In genomic region chr10:129655679-129656031, GRCh38 we compare ENCODE assay signal across 28 cellular contexts.
"Had no signal": no experiment of that assay in that cellular context is flagged by ENCODE, and none has a peak within 500 bp of the region (broad histone marks: within the 10 kb centered on the region; RNA-seq: fewer than 3 reads in every experiment).

No MANE protein-coding gene starts in this region.

- ATAC-seq: activated naive CD4-positive, alpha-beta T cell treated with anti-CD3 and anti-CD28 coated beads, Interleukin-2, amount 50 U/mL, for 72 hours; activated T-cell treated with anti-CD3 and anti-CD28 coated beads, Interleukin-2, amount 50 U/mL, for 72 hours; foreskin keratinocyte; gastrocnemius medialis; heart left ventricle had no signal

- H3K27ac Mint-ChIP-seq: activated CD4-positive, alpha-beta memory T cell treated with anti-CD3 and anti-CD28 coated beads, Interleukin-2, amount 10 ng/mL, durations not matched to agents 7 days and 5 days; activated CD4-positive, alpha-beta T cell treated with anti-CD3 and anti-CD28 coated beads, Interleukin-2, amount 10 ng/mL, durations not matched to agents 7 days and 5 days; activated naive CD4-positive, alpha-beta T cell treated with anti-CD3 and anti-CD28 coated beads, Interleukin-2, amount 10 ng/mL, durations not matched to agents 7 days and 5 days; activated naive CD8-positive, alpha-beta T cell treated with anti-CD3 and anti-CD28 coated beads, Interleukin-2, amount 10 ng/mL, durations not matched to agents 7 days and 5 days; activated T-cell treated with anti-CD3 and anti-CD28 coated beads, Interleukin-2, amount 50 U/mL, for 24 hours; activated T-cell treated with anti-CD3 and anti-CD28 coated beads, Interleukin-2, amount 50 U/mL, for 72 hours; dendritic cell treated with granulocyte-macrophage colony-stimulating factor and Interleukin-4, amounts not matched to agents 40 ng/mL and 50 ng/mL, for 4 days had no signal

- H3K36me3 ChIP-seq: ascending aorta, brain microvascular endothelial cell, gastrocnemius medialis, heart left ventricle had no signal

- DNase-seq: activated CD4-positive, alpha-beta memory T cell treated with anti-CD3 and anti-CD28 coated beads, Interleukin-2, amount 10 ng/mL, durations not matched to agents 7 days and 5 days; activated CD4-positive, alpha-beta T cell treated with anti-CD3 and anti-CD28 coated beads for 1 hour; activated CD4-positive, alpha-beta T cell treated with anti-CD3 and anti-CD28 coated beads for 4 hours; activated CD4-positive, alpha-beta T cell treated with anti-CD3 and anti-CD28 coated beads, Interleukin-2, amount 10 ng/mL, durations not matched to agents 7 days and 5 days; activated CD4-positive, alpha-beta T cell treated with anti-CD3 and anti-CD28 coated beads, Interleukin-2, amount 50 U/mL, for 4 hours; activated CD8-positive, alpha-beta memory T cell treated with anti-CD3 and anti-CD28 coated beads, Interleukin-2, amount 50 U/mL, for 48 hours; activated gamma-delta T cell; activated naive CD4-positive, alpha-beta T cell; activated naive CD4-positive, alpha-beta T cell treated with anti-CD3 and anti-CD28 coated beads, Interleukin-2, amount 10 ng/mL, durations not matched to agents 7 days and 5 days; activated naive CD8-positive, alpha-beta T cell treated with anti-CD3 and anti-CD28 coated beads, Interleukin-2, amount 10 ng/mL, durations not matched to agents 7 days and 5 days; activated T-cell treated with anti-CD3 and anti-CD28 coated beads for 4 hours; activated T-cell treated with anti-CD3 and anti-CD28 coated beads, Interleukin-2, amount 50 U/mL, for 24 hours; activated T-cell treated with anti-CD3 and anti-CD28 coated beads, Interleukin-2, amount 50 U/mL, for 72 hours; brain microvascular endothelial cell; dorsolateral prefrontal cortex; effector memory CD4-positive, alpha-beta T cell; erythroblast; foreskin keratinocyte; gastrocnemius medialis; glutamatergic neuron; heart left ventricle; T-helper 2 cell had no signal

- H3K4me1 Mint-ChIP-seq: activated CD4-positive, alpha-beta memory T cell treated with anti-CD3 and anti-CD28 coated beads, Interleukin-2, amount 10 ng/mL, durations not matched to agents 7 days and 5 days; activated CD4-positive, alpha-beta T cell treated with anti-CD3 and anti-CD28 coated beads, Interleukin-2, amount 10 ng/mL, durations not matched to agents 7 days and 5 days; activated naive CD4-positive, alpha-beta T cell treated with anti-CD3 and anti-CD28 coated beads, Interleukin-2, amount 10 ng/mL, durations not matched to agents 7 days and 5 days; activated naive CD8-positive, alpha-beta T cell treated with anti-CD3 and anti-CD28 coated beads, Interleukin-2, amount 10 ng/mL, durations not matched to agents 7 days and 5 days had no signal

- H3K4me3 Mint-ChIP-seq: activated CD4-positive, alpha-beta memory T cell treated with anti-CD3 and anti-CD28 coated beads, Interleukin-2, amount 10 ng/mL, durations not matched to agents 7 days and 5 days; activated CD4-positive, alpha-beta T cell treated with anti-CD3 and anti-CD28 coated beads, Interleukin-2, amount 10 ng/mL, durations not matched to agents 7 days and 5 days; activated naive CD4-positive, alpha-beta T cell treated with anti-CD3 and anti-CD28 coated beads, Interleukin-2, amount 10 ng/mL, durations not matched to agents 7 days and 5 days; activated naive CD8-positive, alpha-beta T cell treated with anti-CD3 and anti-CD28 coated beads, Interleukin-2, amount 10 ng/mL, durations not matched to agents 7 days and 5 days; activated T-cell treated with anti-CD3 and anti-CD28 coated beads, Interleukin-2, amount 50 U/mL, for 24 hours; activated T-cell treated with anti-CD3 and anti-CD28 coated beads, Interleukin-2, amount 50 U/mL, for 72 hours; central memory CD8-positive, alpha-beta T cell; dendritic cell treated with granulocyte-macrophage colony-stimulating factor and Interleukin-4, amounts not matched to agents 40 ng/mL and 50 ng/mL, for 4 days had no signal

- H3K4me3 ChIP-seq: ascending aorta, coronary artery, dorsolateral prefrontal cortex, esophagus muscularis mucosa, gastrocnemius medialis, heart left ventricle had no signal

- H3K9me3 ChIP-seq: ascending aorta, esophagus muscularis mucosa, gastrocnemius medialis, heart left ventricle had no signal

- H3K9me3 Mint-ChIP-seq: activated CD4-positive, alpha-beta memory T cell treated with anti-CD3 and anti-CD28 coated beads, Interleukin-2, amount 10 ng/mL, durations not matched to agents 7 days and 5 days; activated naive CD4-positive, alpha-beta T cell treated with anti-CD3 and anti-CD28 coated beads, Interleukin-2, amount 50 U/mL, for 72 hours; central memory CD8-positive, alpha-beta T cell; dendritic cell treated with granulocyte-macrophage colony-stimulating factor and Interleukin-4, amounts not matched to agents 40 ng/mL and 50 ng/mL, for 4 days had no signal

- H3K4me1 ChIP-seq: ascending aorta, esophagus muscularis mucosa, foreskin keratinocyte, gastrocnemius medialis, heart left ventricle had no signal

- H3K27ac ChIP-seq: ascending aorta, brain microvascular endothelial cell, coronary artery, dorsolateral prefrontal cortex, esophagus muscularis mucosa, foreskin keratinocyte, gastrocnemius medialis, heart left ventricle had no signal

- H3K36me3 Mint-ChIP-seq: activated naive CD4-positive, alpha-beta T cell treated with anti-CD3 and anti-CD28 coated beads, Interleukin-2, amount 10 ng/mL, durations not matched to agents 7 days and 5 days; activated naive CD8-positive, alpha-beta T cell treated with anti-CD3 and anti-CD28 coated beads, Interleukin-2, amount 10 ng/mL, durations not matched to agents 7 days and 5 days had no signal

- H3K27me3 ChIP-seq: ascending aorta, brain microvascular endothelial cell, dorsolateral prefrontal cortex, esophagus muscularis mucosa, foreskin keratinocyte, gastrocnemius medialis, heart left ventricle had no signal

- H3K27me3 Mint-ChIP-seq: activated CD4-positive, alpha-beta memory T cell treated with anti-CD3 and anti-CD28 coated beads, Interleukin-2, amount 10 ng/mL, durations not matched to agents 7 days and 5 days; activated CD4-positive, alpha-beta T cell treated with anti-CD3 and anti-CD28 coated beads, Interleukin-2, amount 10 ng/mL, durations not matched to agents 7 days and 5 days; activated naive CD4-positive, alpha-beta T cell treated with anti-CD3 and anti-CD28 coated beads, Interleukin-2, amount 10 ng/mL, durations not matched to agents 7 days and 5 days; activated naive CD8-positive, alpha-beta T cell treated with anti-CD3 and anti-CD28 coated beads, Interleukin-2, amount 10 ng/mL, durations not matched to agents 7 days and 5 days; activated T-cell treated with anti-CD3 and anti-CD28 coated beads, Interleukin-2, amount 50 U/mL, for 24 hours; central memory CD8-positive, alpha-beta T cell; dendritic cell treated with granulocyte-macrophage colony-stimulating factor and Interleukin-4, amounts not matched to agents 40 ng/mL and 50 ng/mL, for 4 days had no signal
